ENCODE assay signal across 18 cellular contexts in the genomic region with DNA sequence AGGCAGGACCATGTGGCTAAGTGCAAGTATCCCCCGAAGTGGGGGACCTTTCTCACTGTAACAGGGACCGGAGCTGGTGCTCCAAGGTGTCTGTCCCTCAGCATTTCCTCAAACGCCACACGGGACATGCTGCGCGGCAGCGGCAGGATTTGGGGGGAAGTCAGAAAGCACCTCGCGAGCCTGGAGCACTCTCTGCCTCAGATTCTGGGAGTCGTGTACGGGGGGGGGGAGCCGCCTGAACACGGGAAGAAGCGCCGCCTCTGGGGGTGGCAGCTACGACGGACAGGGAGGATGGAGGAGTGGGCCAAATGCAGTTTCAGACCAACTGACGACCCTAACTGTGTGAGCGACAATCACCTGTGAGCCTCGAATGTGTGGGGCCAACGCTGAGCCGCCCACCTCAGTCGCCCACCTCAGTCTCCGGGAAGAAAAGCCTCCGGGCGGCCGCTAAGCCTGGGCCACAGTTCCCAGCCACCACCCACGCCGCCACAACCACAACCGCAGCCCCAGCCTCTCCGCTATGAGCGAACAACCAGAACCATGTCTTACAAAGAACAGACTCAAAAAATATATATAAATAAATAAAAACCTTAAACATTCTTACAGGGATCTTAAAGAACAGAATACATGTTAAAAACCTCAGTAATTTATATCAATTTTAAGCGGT.
"Had no signal": no experiment of that assay in that cellular context is flagged by ENCODE, and none has a peak within 500 bp of the region (broad histone marks: within the 10 kb centered on the region; RNA-seq: fewer than 3 reads in every experiment).

No MANE protein-coding gene starts in this region.

- FAIRE-seq: astrocyte, islet of Langerhans had no signal

- DNase-seq: activated CD4-positive, alpha-beta T cell treated with anti-CD3 and anti-CD28 coated beads, Interleukin-2, amount 10 ng/mL, durations not matched to agents 24 days and 14 days; activated CD4-positive, CD25-positive, alpha-beta regulatory T cell; activated CD8-positive, alpha-beta memory T cell treated with anti-CD3 and anti-CD28 coated beads for 24 hours; activated CD8-positive, alpha-beta memory T cell treated with anti-CD3 and anti-CD28 coated beads, Interleukin-2, amount 50 U/mL, for 4 hours; activated T-cell treated with anti-CD3 and anti-CD28 coated beads, Interleukin-2, amount 50 U/mL, for 24 hours; adrenal gland; esophagus squamous epithelium; gastrocnemius medialis; head of caudate nucleus; left colon; mucosa of descending colon; retina; stimulated activated CD4-positive, alpha-beta T cell treated with anti-CD3 and anti-CD28 coated beads, Interleukin-4, amount 100 ng/mL, for 1 hour; stimulated activated naive CD4-positive, alpha-beta T cell treated with Interleukin-2 at 50 U/mL for 16 hours had no signal

- H3K27ac ChIP-seq: adrenal gland, coronary artery, esophagus squamous epithelium, gastrocnemius medialis had no signal

- ATAC-seq: activated T-helper 17 cell treated with anti-CD3 and anti-CD28 coated beads, Interleukin-2, amount 50 U/mL, for 72 hours; gastrocnemius medialis; left colon; mucosa of descending colon had no signal

- H3K4me1 ChIP-seq: adrenal gland, esophagus squamous epithelium, gastrocnemius medialis had no signal

- H3K9me3 ChIP-seq: adrenal gland, esophagus squamous epithelium, gastrocnemius medialis, mucosa of descending colon had no signal

- H3K4me3 ChIP-seq: adrenal gland, coronary artery, esophagus squamous epithelium, gastrocnemius medialis, mucosa of descending colon had no signal

- H3K27me3 ChIP-seq: adrenal gland, esophagus squamous epithelium, gastrocnemius medialis had no signal
